ENCODE assay signal across 14 cellular contexts in the genomic region with DNA sequence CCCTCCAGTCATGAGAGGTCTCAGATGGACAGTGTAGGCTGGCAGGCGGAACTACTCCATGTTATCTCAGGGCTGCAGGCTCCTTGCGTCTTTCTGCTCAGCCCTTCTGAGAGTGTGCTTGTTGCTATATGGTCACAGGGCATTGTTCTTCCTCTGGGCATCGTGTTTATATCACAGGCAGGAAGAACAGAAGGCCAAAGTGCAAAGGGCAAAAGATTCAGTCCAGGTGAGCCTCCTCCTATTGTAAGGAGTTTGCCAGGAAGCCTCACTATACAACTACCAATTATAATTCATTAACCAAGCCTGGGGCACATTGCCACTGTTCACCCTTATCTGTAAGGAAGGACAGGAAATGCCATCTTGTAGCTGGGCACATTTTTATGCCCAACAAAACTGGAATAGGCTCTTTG.
"Had no signal": no experiment of that assay in that cellular context is flagged by ENCODE, and none has a peak within 500 bp of the region (broad histone marks: within the 10 kb centered on the region; RNA-seq: fewer than 3 reads in every experiment).

No MANE protein-coding gene starts in this region.

- DNase-seq: activated CD4-positive, alpha-beta T cell treated with anti-CD3 and anti-CD28 coated beads for 4 hours; activated CD8-positive, alpha-beta memory T cell treated with anti-CD3 and anti-CD28 coated beads, Interleukin-2, amount 50 U/mL, for 4 hours; activated CD8-positive, alpha-beta T cell treated with anti-CD3 and anti-CD28 coated beads for 36 hours; activated naive CD8-positive, alpha-beta T cell treated with anti-CD3 and anti-CD28 coated beads, Interleukin-2, amount 10 ng/mL, durations not matched to agents 7 days and 5 days; activated T-cell treated with anti-CD3 and anti-CD28 coated beads, Interleukin-2, amount 50 U/mL, for 72 hours; anterior cingulate cortex; gastrocnemius medialis; kidney; nephron progenitor cell; stimulated activated CD4-positive, alpha-beta T cell treated with anti-CD3 and anti-CD28 coated beads, Interleukin-15, amount 100 ng/mL, for 24 hours; stimulated activated CD4-positive, alpha-beta T cell treated with anti-CD3 and anti-CD28 coated beads, Interleukin-4, amount 100 ng/mL, for 4 hours; SW 1271 had no signal

- FAIRE-seq: kidney had no signal

- H3K4me3 ChIP-seq: breast epithelium, gastrocnemius medialis, vagina had no signal

- H3K27ac ChIP-seq: breast epithelium, gastrocnemius medialis, vagina had no signal

- H3K9me3 ChIP-seq: breast epithelium, gastrocnemius medialis, vagina had no signal

- H3K4me1 ChIP-seq: breast epithelium, gastrocnemius medialis, vagina had no signal

- H3K36me3 ChIP-seq: breast epithelium, gastrocnemius medialis, vagina had no signal

- ATAC-seq: activated CD8-positive, alpha-beta T cell treated with anti-CD3 and anti-CD28 coated beads for 36 hours; activated T-cell treated with anti-CD3 and anti-CD28 coated beads, Interleukin-2, amount 50 U/mL, for 72 hours; gastrocnemius medialis had no signal

- H3K27me3 ChIP-seq: breast epithelium, gastrocnemius medialis, vagina had no signal
